ENCODE assay signal across 9 cellular contexts in the genomic region with DNA sequence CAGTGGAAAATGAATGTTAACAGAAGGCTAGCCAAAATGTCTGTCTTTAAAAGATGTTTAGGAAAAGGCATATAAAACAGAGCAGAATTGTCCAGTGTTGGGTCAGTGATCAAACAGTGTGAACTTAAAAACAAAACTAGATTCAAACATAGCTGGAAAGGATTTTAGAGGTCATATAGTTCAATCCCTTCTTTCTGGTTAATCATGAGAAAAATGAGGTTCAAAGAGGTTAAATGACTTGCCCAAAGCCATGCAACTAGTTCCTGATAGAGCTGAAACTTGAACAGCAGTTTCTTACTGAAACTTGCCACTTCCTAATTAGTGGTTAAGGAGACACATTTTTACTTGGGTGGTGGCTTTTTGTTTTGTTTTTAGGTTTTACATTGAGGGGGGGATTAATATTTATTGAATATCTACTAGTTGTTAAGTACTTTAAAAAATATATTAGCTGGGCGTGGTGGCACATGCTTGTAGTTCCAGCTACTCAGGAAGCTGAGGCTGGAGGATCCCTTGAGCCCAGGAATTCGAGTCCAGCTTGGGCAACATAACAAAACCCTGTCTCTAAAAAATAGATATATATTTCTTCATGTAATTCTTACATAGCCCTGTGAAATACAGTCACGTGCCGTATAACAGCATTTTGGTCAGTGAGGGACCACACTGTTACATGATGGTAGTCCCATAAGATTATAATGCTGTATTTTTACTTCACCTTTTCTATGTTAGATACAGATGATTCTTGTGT. TPM values are rescaled to one million over a fixed set of nuclear protein-coding genes. Genes with fewer than 3 reads are reported as not detected.
DNase-seq lines count a peak whose midpoint lies in the region; ATAC-seq and TF ChIP-seq lines count a peak whose summit lies in the region.
"Had no signal": no experiment of that assay in that cellular context is flagged by ENCODE, and none has a peak within 500 bp of the region (broad histone marks: within the 10 kb centered on the region; RNA-seq: fewer than 3 reads in every experiment).

No MANE protein-coding gene starts in this region.

- H2BK120ac ChIP-seq in mesenchymal stem cell (ENCODE audit: low read depth, low read length), result no peak overlapping the region

- H3K4me3 Mint-ChIP-seq in CD4-positive, alpha-beta memory T cell, result peak overlapping the region in 7 of 8 donors; percentile 4 to 86 (median 69)

- no peaks in the 10 kb centered on the region for H3K36me3 ChIP-seq in CD4-positive, alpha-beta memory T cell (ENCODE audit: insufficient read depth, low read length)
- H3K36me3 ChIP-seq in GM23248 (ENCODE audit: low read depth) (no peaks in the 10 kb centered on the region), mesenchymal stem cell (ENCODE audit: control insufficient read depth in 1 of 2, insufficient read depth in 2 of 2, low read depth in 1 of 2, low read length in 2 of 2) (peaks cover 9 to 19% of the 10 kb centered on the region in 2 experiments), BE2C (peaks cover 21% of the 10 kb centered on the region), testis (ENCODE audit: low read depth, missing control alignments) (no peaks in the 10 kb centered on the region)

- CTCF ChIA-PET in CD4-positive, alpha-beta memory T cell (lab: Charles Lee; ENCODE audit: partially characterized antibody), result interaction anchor here (1.6 to 7.6 kb wide), 12 partner anchors 9 to 148 kb away, joined by 3 to 61 read pairs (median 8); a partner anchor contains a TSS

- peak overlapping the region; percentile 19 to 91 (median 84) for H3K27ac Mint-ChIP-seq in CD4-positive, alpha-beta memory T cell
- peak overlapping the region; percentile 70 to 87 for H3K27ac Mint-ChIP-seq in activated naive CD4-positive, alpha-beta T cell treated with anti-CD3 and anti-CD28 coated beads, Interleukin-2, amount 50 U/mL, for 72 hours

- POLR2A ChIA-PET in CD4-positive, alpha-beta memory T cell (lab: Charles Lee; ENCODE audit: partially characterized antibody), result interaction anchor here (0.8 to 1.7 kb wide), 7 partner anchors 9 to 53 kb away, joined by 3 to 6 read pairs (median 3); a partner anchor contains a TSS

- H3K9ac ChIP-seq in GM23248 (peak overlapping the region; percentile 71), mesenchymal stem cell (ENCODE audit: low read length) (peak overlapping the region; percentile 74)

- H3K18ac ChIP-seq in mesenchymal stem cell (ENCODE audit: low read depth in 1 of 2, low read length in 2 of 2), result peak overlapping the region in 1 of 2 experiments; percentile 71

- no peak overlapping the region for H4K91ac ChIP-seq in mesenchymal stem cell (ENCODE audit: low read length)

- H2AK5ac ChIP-seq in mesenchymal stem cell (ENCODE audit: low read length, severe bottlenecking), result no peak overlapping the region

- H3K27ac ChIP-seq in CD4-positive, alpha-beta memory T cell (ENCODE audit: low read depth, low read length), result peak overlapping the region; percentile 12
- H3K27ac ChIP-seq in GM23248, result peak overlapping the region; percentile 87
- peak overlapping the region; percentile 73 for H3K27ac ChIP-seq in mesenchymal stem cell (ENCODE audit: low read length, poor library complexity, severe bottlenecking)
- H3K27ac ChIP-seq in testis, result no peak overlapping the region

- peaks cover 83% of the 10 kb centered on the region for H3K79me2 ChIP-seq in GM23248 (ENCODE audit: insufficient read depth)

- TF ChIP-seq POLR2A in testis (IDR thresholded peaks at IDR 0.05), result no peak

- H3K23ac ChIP-seq in mesenchymal stem cell (ENCODE audit: low read length in 2 of 2), result no peak overlapping the region

- H3K4me2 ChIP-seq in GM23248 (ENCODE audit: unreplicated experiment) (peak overlapping the region; percentile 85), mesenchymal stem cell (ENCODE audit: low read length, poor library complexity, severe bottlenecking) (no peak overlapping the region)

- no peak overlapping the region for H3K4ac ChIP-seq in mesenchymal stem cell (ENCODE audit: low read depth in 1 of 2, low read length in 2 of 2)

- TF ChIP-seq CTCF in BE2C (IDR thresholded peaks at IDR 0.05; ENCODE audit: low read depth, low read length) (no peak), testis (IDR thresholded peaks at IDR 0.05) (no peak)

- H3K36me3 Mint-ChIP-seq in CD4-positive, alpha-beta memory T cell, result peaks cover 11 to 17% of the 10 kb centered on the region in 2 donors
- H3K36me3 Mint-ChIP-seq in activated naive CD4-positive, alpha-beta T cell treated with anti-CD3 and anti-CD28 coated beads, Interleukin-2, amount 50 U/mL, for 72 hours, result peaks cover 16 to 18% of the 10 kb centered on the region in 2 donors

- no peak overlapping the region for H2BK15ac ChIP-seq in mesenchymal stem cell (ENCODE audit: low read depth, poor library complexity, severe bottlenecking)

- in situ Hi-C loops in GM23248 (cut with MboI), result no loop called here

- peaks cover 58% of the 10 kb centered on the region for H3F3A ChIP-seq in GM23248 (ENCODE audit: insufficient read depth)

- H3K4me1 ChIP-seq in CD4-positive, alpha-beta memory T cell (ENCODE audit: insufficient read depth, low read length), result peaks cover 62% of the 10 kb centered on the region
- peaks cover 62% of the 10 kb centered on the region for H3K4me1 ChIP-seq in GM23248 (ENCODE audit: insufficient read depth)
- peaks cover 33% of the 10 kb centered on the region for H3K4me1 ChIP-seq in mesenchymal stem cell (ENCODE audit: control insufficient read depth, insufficient read depth, low read depth, low read length)
- peaks cover 26% of the 10 kb centered on the region for H3K4me1 ChIP-seq in BE2C
- peaks cover 9% of the 10 kb centered on the region for H3K4me1 ChIP-seq in testis

- no peaks in the 10 kb centered on the region for H3K27me3 ChIP-seq in CD4-positive, alpha-beta memory T cell (ENCODE audit: insufficient read depth, low read length)
- H3K27me3 ChIP-seq in GM23248 (replicated peaks; ENCODE audit: insufficient read depth), result no peaks in the 10 kb centered on the region
- no peaks in the 10 kb centered on the region for H3K27me3 ChIP-seq in mesenchymal stem cell (ENCODE audit: control insufficient read depth in 1 of 2, insufficient read depth in 1 of 2, low read length in 2 of 2)
- H3K27me3 ChIP-seq in BE2C, result no peaks in the 10 kb centered on the region
- H3K27me3 ChIP-seq in testis, result no peaks in the 10 kb centered on the region
- H3K27me3 ChIP-seq: heart right ventricle had no signal

- WGBS in GM23248 (ENCODE audit: low coverage in 1 of 2, low lambda C conversion rate in 2 of 2, missing lambda C conversion rate in 2 of 2), 2 experiments, result 69% methylated on average over 4 of the region's 4 CpGs
- WGBS in mesenchymal stem cell, result 20% methylated on average over 1 of the region's 4 CpGs
- 73 to 83% methylated on average over 4 of the region's 4 CpGs for WGBS in testis, 2 donors

- H3K4me1 Mint-ChIP-seq in CD4-positive, alpha-beta memory T cell, result peaks cover 58 to 79% (median 67%) of the 10 kb centered on the region in 4 donors

- no peaks in the 10 kb centered on the region for H3K9me2 ChIP-seq in GM23248 (ENCODE audit: insufficient read depth)

- H2BK5ac ChIP-seq in mesenchymal stem cell (ENCODE audit: low read depth, low read length, poor library complexity, severe bottlenecking), result no peak overlapping the region

- no peak overlapping the region for H3K14ac ChIP-seq in mesenchymal stem cell (ENCODE audit: low read length in 2 of 2)

- intact Hi-C loops in CD4-positive, alpha-beta memory T cell (cut with micrococcal nuclease), result loop anchor here (1.0 kb wide), 2 partner anchors 8 to 21 kb away; a partner anchor contains a TSS
- intact Hi-C loops in testis (cut with DNase I; ENCODE audit: low total_unique reads), result no loop called here

- H4K20me1 ChIP-seq in GM23248 (ENCODE audit: insufficient read depth), result no peaks in the 10 kb centered on the region; the same call in 1 of the 2 replicates

- no peaks in the 10 kb centered on the region for H3K27me3 Mint-ChIP-seq in CD4-positive, alpha-beta memory T cell

- no peak overlapping the region for H2BK12ac ChIP-seq in mesenchymal stem cell (ENCODE audit: low read length in 2 of 2)

- H3K9me3 Mint-ChIP-seq in CD4-positive, alpha-beta memory T cell, result no peaks in the 10 kb centered on the region
- H3K9me3 Mint-ChIP-seq in activated naive CD4-positive, alpha-beta T cell treated with anti-CD3 and anti-CD28 coated beads, Interleukin-2, amount 50 U/mL, for 72 hours, result no peaks in the 10 kb centered on the region

- H3K9me3 ChIP-seq in CD4-positive, alpha-beta memory T cell (ENCODE audit: control insufficient read depth in 1 of 2, low read length in 2 of 2), result no peaks in the 10 kb centered on the region
- H3K9me3 ChIP-seq in GM23248 (ENCODE audit: low read depth) (no peaks in the 10 kb centered on the region), mesenchymal stem cell (ENCODE audit: control insufficient read depth, low read length) (no peaks in the 10 kb centered on the region), BE2C (no peaks in the 10 kb centered on the region), testis (no peaks in the 10 kb centered on the region)
- H3K9me3 ChIP-seq: heart right ventricle had no signal

- ATAC-seq in activated naive CD4-positive, alpha-beta T cell treated with anti-CD3 and anti-CD28 coated beads, Interleukin-2, amount 50 U/mL, for 72 hours, result peak in 1 of 2 donors; percentile 14
- no peak for ATAC-seq in HG02852 (IDR thresholded peaks at IDR 0.05; ENCODE audit: unreplicated experiment)

- DNase-seq in CD4-positive, alpha-beta memory T cell, result no peak
- DNase-seq in GM23248 (no peak), mesenchymal stem cell (peak; percentile 33), BE2C (no peak), HuH-7 (ENCODE audit: low spot score) (no peak), testis (no peak)
- DNase-seq in activated naive CD4-positive, alpha-beta T cell treated with anti-CD3 and anti-CD28 coated beads, Interleukin-2, amount 50 U/mL, for 72 hours (ENCODE audit: low spot score in 2 of 2), result no peak

- peaks cover 25% of the 10 kb centered on the region for H3K79me1 ChIP-seq in mesenchymal stem cell (replicated peaks; ENCODE audit: low read length, poor library complexity, severe bottlenecking)

- H4K8ac ChIP-seq in mesenchymal stem cell (ENCODE audit: low read length), result no peak overlapping the region

- H2AFZ ChIP-seq in GM23248 (0 out of 2 replicates have a peak overlapping the region, but pooled peaks have one; percentile 0), mesenchymal stem cell (ENCODE audit: low read depth, low read length) (no peak overlapping the region)

- no peak overlapping the region for H3K4me3 ChIP-seq in CD4-positive, alpha-beta memory T cell (ENCODE audit: low read length in 2 of 2)
- peak overlapping the region; percentile 52; the same call in 1 of the 2 replicates for H3K4me3 ChIP-seq in GM23248
- H3K4me3 ChIP-seq in mesenchymal stem cell (ENCODE audit: insufficient read depth in 1 of 2, low read depth in 1 of 2, low read length in 2 of 2), result peak overlapping the region in 1 of 2 experiments; percentile 47
- H3K4me3 ChIP-seq in BE2C (ENCODE audit: low read depth, low read length), result no peak overlapping the region
- no peak overlapping the region for H3K4me3 ChIP-seq in testis

RNA-seq across cellular contexts. Expression of a gene that starts 20.4 kb away (rescaled TPM):
- 10 to 100 TPM; 10.8 to 12.6 TPM for total RNA-seq in CD4-positive, alpha-beta memory T cell
- 1 to 10 TPM in 1 of 2 donors, under 1 TPM in 1; 0.42 to 2.5 TPM for polyA plus RNA-seq in CD4-positive, alpha-beta memory T cell
- total RNA-seq in GM23248 (2014; rRNA removed; shearing (Covaris generic)), result 16.4 and 17.0 TPM in 2 replicates
- polyA plus RNA-seq in GM23248 (2016; fragmentation: Nextera tagmentation; extraction: Ambion mirVana) (2.8 and 3.1 TPM in 2 replicates), testis (ENCODE audit: insufficient read depth, low read depth, low replicate concordance) (37.3 TPM)
- 1 to 10 TPM; 5.2 to 9.0 TPM for total RNA-seq in activated naive CD4-positive, alpha-beta T cell treated with anti-CD3 and anti-CD28 coated beads, Interleukin-2, amount 50 U/mL, for 72 hours
- polyA plus RNA-seq in mesenchymal stem cell (2013, experiment 1 of 2), result 13.6 TPM
- polyA plus RNA-seq in mesenchymal stem cell (2013, experiment 2 of 2), result 13.2 TPM
- 82.0 TPM for polyA plus RNA-seq in BE2C (2012; ENCODE audit: insufficient read depth, insufficient read length, low read depth)
- total RNA-seq in testis, result 10 to 100 TPM; 36.8 to 44.6 TPM

RNA-seq across cellular contexts. Expression of a gene that starts 34.9 kb away (rescaled TPM):
- 10 to 100 TPM; 30.5 to 31.7 TPM for total RNA-seq in CD4-positive, alpha-beta memory T cell
- polyA plus RNA-seq in CD4-positive, alpha-beta memory T cell, result 1 to 10 TPM; 1.2 to 5.3 TPM
- 2.2 and 5.9 TPM in 2 replicates for total RNA-seq in GM23248 (2014; rRNA removed; shearing (Covaris generic))
- polyA plus RNA-seq in GM23248 (2016; fragmentation: Nextera tagmentation; extraction: Ambion mirVana), result not detected in 2 replicates
- total RNA-seq in activated naive CD4-positive, alpha-beta T cell treated with anti-CD3 and anti-CD28 coated beads, Interleukin-2, amount 50 U/mL, for 72 hours, result 10 to 100 TPM in 1 of 2 donors, 1 to 10 TPM in 1; 9.9 to 32.9 TPM
- 17.3 TPM for polyA plus RNA-seq in mesenchymal stem cell (2013, experiment 1 of 2)
- polyA plus RNA-seq in mesenchymal stem cell (2013, experiment 2 of 2), result 17.8 TPM
- polyA plus RNA-seq in BE2C (2012; ENCODE audit: insufficient read depth, insufficient read length, low read depth), result 37.0 TPM
- total RNA-seq in testis, result 10 to 100 TPM in 1 of 2 donors, 1 to 10 TPM in 1; 8.9 to 10.4 TPM
- polyA plus RNA-seq in testis (ENCODE audit: insufficient read depth, low read depth, low replicate concordance), result 7.7 TPM

Comparison
In these comparisons a context has a peak if more than half of its experiments do, and no peak if none do; other contexts are left out.
1. H3K27ac ChIP-seq: peak in CD4-positive, alpha-beta memory T cell (single experiment), GM23248 (single experiment) and mesenchymal stem cell (single experiment); none in testis (0 of 2).